Comparison of ENCODE assay signal across 12 cellular contexts in the genomic region with DNA sequence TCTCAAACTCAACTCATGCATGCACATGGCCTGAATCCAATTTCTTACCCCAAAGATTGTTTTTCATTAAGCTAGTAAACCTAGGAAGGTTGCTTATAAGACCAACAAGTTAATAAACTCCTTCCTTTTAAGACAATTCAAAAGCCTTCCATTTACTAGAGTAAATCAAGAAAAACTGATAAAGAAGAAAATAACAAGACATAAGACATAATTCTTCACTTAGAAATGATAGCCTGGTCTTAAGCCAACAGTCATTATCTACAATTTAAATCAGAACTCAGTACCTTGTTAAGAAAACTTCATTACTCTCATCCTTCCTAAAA.
DNase-seq lines count a peak whose midpoint lies in the region; TF ChIP-seq lines count a peak whose summit lies in the region.
"Had no signal": no experiment of that assay in that cellular context is flagged by ENCODE, and none has a peak within 500 bp of the region (broad histone marks: within the 10 kb centered on the region; RNA-seq: fewer than 3 reads in every experiment).

No MANE protein-coding gene starts in this region.

- DNase-seq in nephron progenitor cell (no peak), NCI-H69 (lab: John Stamatoyannopoulos, UW) (no peak), vagina (ENCODE audit: extremely low spot score in 2 of 2) (no peak), NCI-H226 (no peak), cerebellar cortex (ENCODE audit: low spot score) (no peak)
- DNase-seq: CD4-positive, CD25-positive, alpha-beta regulatory T cell; GOT3 had no signal

- H3K4me1 Mint-ChIP-seq in brain = peaks cover 61% of the 10 kb centered on the region
- peaks cover 62% of the 10 kb centered on the region for H3K4me1 Mint-ChIP-seq in nephron progenitor cell
- H3K4me1 Mint-ChIP-seq: CD4-positive, CD25-positive, alpha-beta regulatory T cell had no signal

- POLR2A ChIA-PET in HEK293 (lab: Yijun Ruan, JAX) = no interaction called here

- CTCF ChIA-PET in HEK293 (lab: Yijun Ruan, JAX) = no interaction called here

- H3K36me3 Mint-ChIP-seq in brain (peaks cover 34% of the 10 kb centered on the region), nephron progenitor cell (ENCODE audit: low read depth) (peaks cover 79% of the 10 kb centered on the region)
- H3K36me3 Mint-ChIP-seq: CD4-positive, CD25-positive, alpha-beta regulatory T cell had no signal

- H3K27me3 ChIP-seq in vagina = no peaks in the 10 kb centered on the region
- H3K27me3 ChIP-seq: BLaER1 treated with 17β-estradiol and CSF1 and Interleukin-3, amounts not matched to agents 10 nM and 100 nM had no signal

- H3K9me3 Mint-ChIP-seq in brain (no peaks in the 10 kb centered on the region), nephron progenitor cell (no peaks in the 10 kb centered on the region)

- peak overlapping the region; percentile 6 to 78 (median 35) for H3K27ac Mint-ChIP-seq in brain
- H3K27ac Mint-ChIP-seq in nephron progenitor cell = peak overlapping the region; percentile 10
- H3K27ac Mint-ChIP-seq: CD4-positive, CD25-positive, alpha-beta regulatory T cell had no signal

- H3K4me3 ChIP-seq in HEK293 (ENCODE audit: low read depth, low read length) (no peak overlapping the region), vagina (no peak overlapping the region)
- H3K4me3 ChIP-seq: BLaER1 treated with 17β-estradiol and CSF1 and Interleukin-3, amounts not matched to agents 10 nM and 100 nM; GM12878; K562 had no signal

- H3K27me3 Mint-ChIP-seq in brain = peaks cover 3% of the 10 kb centered on the region
- H3K27me3 Mint-ChIP-seq in nephron progenitor cell (ENCODE audit: low read depth, poor library complexity) = peaks cover 4% of the 10 kb centered on the region
- H3K27me3 Mint-ChIP-seq: CD4-positive, CD25-positive, alpha-beta regulatory T cell had no signal

- H3K4me3 Mint-ChIP-seq in brain = peak overlapping the region in 2 of 5 experiments; percentile 11 to 28
- H3K4me3 Mint-ChIP-seq in nephron progenitor cell = no peak overlapping the region
- H3K4me3 Mint-ChIP-seq: CD4-positive, CD25-positive, alpha-beta regulatory T cell had no signal

- H3K27ac ChIP-seq in HEK293 (ENCODE audit: extremely low read depth, low read depth, low read length) = no peak overlapping the region
- H3K27ac ChIP-seq in vagina = no peak overlapping the region
- H3K27ac ChIP-seq: BLaER1 treated with 17β-estradiol and CSF1 and Interleukin-3, amounts not matched to agents 10 nM and 100 nM had no signal

- no peak for TF ChIP-seq POLR2A in vagina (IDR thresholded peaks at IDR 0.05)

- H3K4me1 ChIP-seq in HEK293 (ENCODE audit: control insufficient read depth, insufficient read depth, low read length) (peaks cover 10% of the 10 kb centered on the region; the same call in 1 of the 2 replicates), vagina (peaks cover 37% of the 10 kb centered on the region)

- H3K9me3 ChIP-seq in HEK293 (ENCODE audit: control insufficient read depth, insufficient read depth, low read depth, low read length) = no peaks in the 10 kb centered on the region
- H3K9me3 ChIP-seq in vagina = no peaks in the 10 kb centered on the region
- H3K9me3 ChIP-seq: BLaER1 treated with 17β-estradiol and CSF1 and Interleukin-3, amounts not matched to agents 10 nM and 100 nM had no signal

- no peaks in the 10 kb centered on the region; a peak in 1 of 3 replicates for H3K36me3 ChIP-seq in HEK293 (ENCODE audit: control insufficient read depth in 2 of 2, insufficient read depth in 1 of 2, low read length in 2 of 2)
- no peaks in the 10 kb centered on the region for H3K36me3 ChIP-seq in vagina

- intact Hi-C loops in vagina (cut with DNase I) = no loop called here

- no peak for TF ChIP-seq CTCF in HEK293 (tag by site-specific recombination; IDR thresholded peaks at IDR 0.05)
- TF ChIP-seq CTCF in brain (conservative IDR thresholded peaks at IDR 0.05) = no peak
- no peak for TF ChIP-seq CTCF in nephron progenitor cell (IDR thresholded peaks at IDR 0.05)
- TF ChIP-seq CTCF in vagina (IDR thresholded peaks at IDR 0.05) = no peak

TF ChIP-seq in HEK293, 187 proteins besides CTCF, POLR2A, EP300 and RAD21:
- TF ChIP-seq ZNF2 (tag by site-specific recombination; IDR thresholded peaks at IDR 0.05) (no peak), ZNF623 (tag by site-specific recombination; IDR thresholded peaks at IDR 0.05) (no peak), SCRT2 (tag by site-specific recombination; IDR thresholded peaks at IDR 0.05) (peak; percentile 36; the same call in 1 of the 2 replicates), SCRT1 (tag by site-specific recombination; IDR thresholded peaks at IDR 0.05; ENCODE audit: borderline replicate concordance) (peak; percentile 89), GLI2 (tag by site-specific recombination; IDR thresholded peaks at IDR 0.05; ENCODE audit: borderline replicate concordance, low read depth) (no peak)
- TF ChIP-seq, protein P1, sequence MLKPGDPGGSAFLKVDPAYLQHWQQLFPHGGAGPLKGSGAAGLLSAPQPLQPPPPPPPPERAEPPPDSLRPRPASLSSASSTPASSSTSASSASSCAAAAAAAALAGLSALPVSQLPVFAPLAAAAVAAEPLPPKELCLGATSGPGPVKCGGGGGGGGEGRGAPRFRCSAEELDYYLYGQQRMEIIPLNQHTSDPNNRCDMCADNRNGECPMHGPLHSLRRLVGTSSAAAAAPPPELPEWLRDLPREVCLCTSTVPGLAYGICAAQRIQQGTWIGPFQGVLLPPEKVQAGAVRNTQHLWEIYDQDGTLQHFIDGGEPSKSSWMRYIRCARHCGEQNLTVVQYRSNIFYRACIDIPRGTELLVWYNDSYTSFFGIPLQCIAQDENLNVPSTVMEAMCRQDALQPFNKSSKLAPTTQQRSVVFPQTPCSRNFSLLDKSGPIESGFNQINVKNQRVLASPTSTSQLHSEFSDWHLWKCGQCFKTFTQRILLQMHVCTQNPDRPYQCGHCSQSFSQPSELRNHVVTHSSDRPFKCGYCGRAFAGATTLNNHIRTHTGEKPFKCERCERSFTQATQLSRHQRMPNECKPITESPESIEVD (tag by site-specific recombination; IDR thresholded peaks at IDR 0.05) = peak; percentile 74
- TF ChIP-seq, protein P2, sequence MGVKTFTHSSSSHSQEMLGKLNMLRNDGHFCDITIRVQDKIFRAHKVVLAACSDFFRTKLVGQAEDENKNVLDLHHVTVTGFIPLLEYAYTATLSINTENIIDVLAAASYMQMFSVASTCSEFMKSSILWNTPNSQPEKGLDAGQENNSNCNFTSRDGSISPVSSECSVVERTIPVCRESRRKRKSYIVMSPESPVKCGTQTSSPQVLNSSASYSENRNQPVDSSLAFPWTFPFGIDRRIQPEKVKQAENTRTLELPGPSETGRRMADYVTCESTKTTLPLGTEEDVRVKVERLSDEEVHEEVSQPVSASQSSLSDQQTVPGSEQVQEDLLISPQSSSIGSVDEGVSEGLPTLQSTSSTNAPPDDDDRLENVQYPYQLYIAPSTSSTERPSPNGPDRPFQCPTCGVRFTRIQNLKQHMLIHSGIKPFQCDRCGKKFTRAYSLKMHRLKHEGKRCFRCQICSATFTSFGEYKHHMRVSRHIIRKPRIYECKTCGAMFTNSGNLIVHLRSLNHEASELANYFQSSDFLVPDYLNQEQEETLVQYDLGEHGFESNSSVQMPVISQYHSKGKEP (tag by site-specific recombination; IDR thresholded peaks at IDR 0.05) = 0 out of 2 replicates have a peak, but pooled peaks have one; percentile 34
